In the genomic region with DNA sequence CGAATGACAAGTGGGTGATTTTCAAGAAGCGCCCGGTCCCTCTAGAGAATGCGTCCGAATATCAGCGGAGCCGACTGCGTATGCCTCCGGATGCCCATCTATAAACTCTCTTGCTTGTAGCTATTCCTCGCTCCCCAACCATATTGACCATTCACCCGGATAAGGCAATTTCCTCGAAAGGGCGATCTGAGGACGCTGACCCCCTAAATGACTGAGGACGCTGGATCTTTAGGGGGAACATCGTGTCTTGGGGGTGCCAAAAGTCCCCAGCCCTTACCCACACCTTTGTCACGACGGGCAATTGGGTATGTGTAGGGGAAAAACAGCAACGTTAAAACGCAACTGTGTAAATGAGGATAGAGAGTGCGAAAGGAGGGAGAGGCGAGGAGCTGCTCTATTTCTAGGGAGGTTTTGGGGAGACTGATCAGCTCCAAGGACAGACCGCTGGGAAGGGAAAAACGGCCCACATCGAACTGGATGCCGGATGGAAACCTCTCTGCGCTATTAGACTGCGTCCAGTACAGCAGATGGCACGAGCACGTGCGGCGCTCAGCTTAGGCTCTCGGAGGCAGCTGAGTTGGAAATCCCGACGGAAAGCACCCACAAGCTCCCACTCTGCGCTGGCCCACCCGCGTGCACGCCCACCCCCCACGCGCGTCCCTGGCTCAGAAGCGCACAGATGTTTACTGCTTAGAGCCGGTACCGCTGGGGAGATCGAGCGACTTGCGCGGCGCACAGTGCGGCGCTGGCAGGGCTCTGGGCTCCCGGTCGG, we compare ENCODE assay signal across 10 cellular contexts. TPM values are rescaled to one million over a fixed set of nuclear protein-coding genes. Genes with fewer than 3 reads are reported as not detected.
A peak's percentile ranks its signal among the peaks of the same experiment; 100 is the strongest.
DNase-seq lines count a peak whose midpoint lies in the region; ATAC-seq and TF ChIP-seq lines count a peak whose summit lies in the region.
"Had no signal": no experiment of that assay in that cellular context is flagged by ENCODE, and none has a peak within 500 bp of the region (broad histone marks: within the 10 kb centered on the region; RNA-seq: fewer than 3 reads in every experiment).

No MANE protein-coding gene starts in this region.

- no peak overlapping the region for H3K27ac Mint-ChIP-seq in T-helper 17 cell

- peaks cover 2% of the 10 kb centered on the region for H3K36me3 Mint-ChIP-seq in T-helper 17 cell (ENCODE audit: low read depth)

- peak overlapping the region; percentile 62 to 64 for H3K4me3 ChIP-seq in gastroesophageal sphincter
- peak overlapping the region; percentile 20 to 56 for H3K4me3 ChIP-seq in prostate gland

- TF ChIP-seq CTCF in gastroesophageal sphincter (IDR thresholded peaks at IDR 0.05) (no peak), prostate gland (IDR thresholded peaks at IDR 0.05) (no peak)

- H3K36me3 ChIP-seq in gastroesophageal sphincter (no peaks in the 10 kb centered on the region), prostate gland (no peaks in the 10 kb centered on the region)

- peaks cover 90% of the 10 kb centered on the region for H3K27me3 Mint-ChIP-seq in T-helper 17 cell

- ATAC-seq in T-helper 17 cell (no peak), gastroesophageal sphincter (peak; percentile 16), HG02938 (IDR thresholded peaks at IDR 0.05; ENCODE audit: unreplicated experiment) (no peak), GM21576 (IDR thresholded peaks at IDR 0.05; ENCODE audit: unreplicated experiment) (no peak)

- peak overlapping the region; percentile 41 for H3K4me3 Mint-ChIP-seq in T-helper 17 cell

- DNase-seq in DMS53 treated with DMSO at 0.1 percent for 48 hours (lab: John Stamatoyannopoulos, UW; ENCODE audit: unreplicated experiment), result peak; percentile 16
- DNase-seq in T-helper 17 cell, result no peak
- DNase-seq in prostate gland (ENCODE audit: low spot score), result no peak
- no peak for DNase-seq in SK-N-DZ (ENCODE audit: low spot score)
- no peak for DNase-seq in DMS153 treated with DMSO at 0.1 percent for 48 hours (lab: John Stamatoyannopoulos, UW; ENCODE audit: unreplicated experiment)

- H3K27me3 ChIP-seq in gastroesophageal sphincter (peaks cover 93% of the 10 kb centered on the region), prostate gland (replicated peaks; ENCODE audit: insufficient read depth) (no peaks in the 10 kb centered on the region)

- TF ChIP-seq POLR2A in gastroesophageal sphincter (IDR thresholded peaks at IDR 0.05), result no peak
- no peak for TF ChIP-seq POLR2A in prostate gland (IDR thresholded peaks at IDR 0.05)

- H3K4me1 ChIP-seq in gastroesophageal sphincter (peaks cover 0 to 53% (median 10%) of the 10 kb centered on the region in 3 donors), prostate gland (replicated peaks) (no peaks in the 10 kb centered on the region)

- intact Hi-C loops in prostate gland (cut with DNase I), result loop anchor here (5.0 kb wide), 1 partner anchor 729 kb away; no protein-coding TSS in a partner anchor

- H3K27ac ChIP-seq in gastroesophageal sphincter (peak overlapping the region in 2 of 4 donors; percentile 19 to 88), prostate gland (peak overlapping the region in 1 of 2 donors; percentile 83)
- H3K27ac ChIP-seq: epithelial cell of prostate had no signal

- H3K9me3 ChIP-seq in T-helper 17 cell (ENCODE audit: control insufficient read depth, low read length, poor library complexity, severe bottlenecking) (no peaks in the 10 kb centered on the region), gastroesophageal sphincter (no peaks in the 10 kb centered on the region), prostate gland (no peaks in the 10 kb centered on the region)

- no peak for TF ChIP-seq EP300 in gastroesophageal sphincter (IDR thresholded peaks at IDR 0.05)

- whole genome bisulfite sequencing in gastroesophageal sphincter (ENCODE audit: low coverage in 1 of 2), 2 donors, result 15 to 17% methylated on average over 24 to 25 of the region's 54 CpGs
- 23% methylated on average over 47 of the region's 54 CpGs for WGBS in prostate gland

- H3K4me1 Mint-ChIP-seq in T-helper 17 cell, result peaks cover 14% of the 10 kb centered on the region

RNA-seq across cellular contexts. Expression of a gene that starts 2.9 kb away (rescaled TPM):
- not detected for total RNA-seq in T-helper 17 cell
- total RNA-seq in gastroesophageal sphincter, result 10 to 100 TPM; 13.4 to 27.9 (median 21.4) TPM
- total RNA-seq in prostate gland, result 10 to 100 TPM in 1 of 2 donors, 1 to 10 TPM in 1; 7.0 to 35.2 TPM
- not detected in 2 replicates for polyA plus RNA-seq in SK-N-DZ (2014; cell fraction: cytosol; rRNA removed)
- not detected in 2 replicates for polyA plus RNA-seq in SK-N-DZ (2014; cell fraction: nucleus; rRNA removed)
- total RNA-seq: HT1080 had no signal

Comparison
In these comparisons a context has a peak if more than half of its experiments do, and no peak if none do; other contexts are left out.
1. RNA of a gene that starts 2.9 kb away (total RNA-seq): 7.0 to 35.2 TPM in prostate gland and 13.4 to 27.9 TPM in gastroesophageal sphincter; not detected in T-helper 17 cell; every median in the first group is over 4 times any median in the second.